Comparison of ENCODE assay signal across 27 cellular contexts in the genomic region with DNA sequence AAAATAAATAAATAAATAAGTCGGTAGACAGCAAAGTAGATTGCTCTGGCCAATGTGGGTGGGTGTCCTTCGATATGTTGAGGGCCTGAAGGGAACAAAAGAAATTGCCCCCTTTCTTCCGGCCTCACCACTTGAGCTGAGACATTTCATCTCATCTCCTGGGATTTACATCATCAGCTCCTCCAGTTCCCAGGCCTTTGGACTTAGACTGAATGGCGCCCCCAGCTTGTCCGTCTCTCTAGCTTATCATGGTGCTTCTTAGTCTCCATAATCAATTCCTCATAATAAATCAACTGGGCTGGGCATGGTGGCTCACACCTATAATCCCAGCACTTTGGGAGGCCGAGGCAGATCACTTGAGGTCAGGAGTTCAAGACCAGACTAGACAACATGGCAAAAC. TPM values are rescaled to one million over a fixed set of nuclear protein-coding genes. Genes with fewer than 3 reads are reported as not detected.
DNase-seq lines count a peak whose midpoint lies in the region; ATAC-seq, FAIRE-seq and TF ChIP-seq lines count a peak whose summit lies in the region.
"Had no signal": no experiment of that assay in that cellular context is flagged by ENCODE, and none has a peak within 500 bp of the region (broad histone marks: within the 10 kb centered on the region; RNA-seq: fewer than 3 reads in every experiment).

No MANE protein-coding gene starts in this region.

- H3K36me3 ChIP-seq in HepG2 (replicated peaks in 1 of 2; ENCODE audit: control insufficient read depth in 1 of 2, insufficient read depth in 2 of 2, low read length in 2 of 2) (no peaks in the 10 kb centered on the region), right lobe of liver (no peaks in the 10 kb centered on the region), osteoblast (ENCODE audit: insufficient read depth, low read length) (no peaks in the 10 kb centered on the region), heart right ventricle (peaks cover 0 to 13% (median 0%) of the 10 kb centered on the region in 9 donors)
- H3K36me3 ChIP-seq: BE2C had no signal

- H3K9me3 ChIP-seq in HepG2 (ENCODE audit: low read length) (no peaks in the 10 kb centered on the region), right lobe of liver (no peaks in the 10 kb centered on the region), osteoblast (ENCODE audit: low read depth, low read length) (no peaks in the 10 kb centered on the region), heart right ventricle (no peaks in the 10 kb centered on the region)
- H3K9me3 ChIP-seq: A549; BE2C; BLaER1 treated with 17β-estradiol and CSF1 and Interleukin-3, amounts not matched to agents 10 nM and 100 nM had no signal

- H3K27ac Mint-ChIP-seq in type B pancreatic cell: peak overlapping the region; percentile 19
- H3K27ac Mint-ChIP-seq: CD4-positive, alpha-beta T cell had no signal

- TF ChIP-seq POLR2A in HepG2 (IDR thresholded peaks at IDR 0.05; ENCODE audit: insufficient read depth in 1 of 2, low read depth in 2 of 2, low read length in 2 of 2): no peak
- TF ChIP-seq POLR2A in right lobe of liver (IDR thresholded peaks at IDR 0.05): no peak

- ATAC-seq in HepG2 (no peak), right lobe of liver (no peak), HG02798 (IDR thresholded peaks at IDR 0.05; ENCODE audit: poor library complexity, unreplicated experiment) (no peak), heart right ventricle (no peak)

- H3K79me2 ChIP-seq in HepG2 (ENCODE audit: insufficient read depth, low read length) (no peaks in the 10 kb centered on the region), osteoblast (ENCODE audit: insufficient read depth, low read length) (no peaks in the 10 kb centered on the region)

- no peak overlapping the region for H3K4me3 Mint-ChIP-seq in type B pancreatic cell
- H3K4me3 Mint-ChIP-seq: CD14-positive monocyte; CD4-positive, alpha-beta T cell; CD8-positive, alpha-beta memory T cell had no signal

- no peak for TF ChIP-seq RAD21 in HepG2 (CRISPR knock-in tag; IDR thresholded peaks at IDR 0.05)

- H3K4me1 ChIP-seq in HepG2 (ENCODE audit: insufficient read depth, low read length) (peaks cover 40% of the 10 kb centered on the region), right lobe of liver (no peaks in the 10 kb centered on the region), osteoblast (ENCODE audit: insufficient read depth, low read length) (no peaks in the 10 kb centered on the region), heart right ventricle (no peaks in the 10 kb centered on the region)
- H3K4me1 ChIP-seq: A549, BE2C had no signal

- H4K20me1 ChIP-seq in HepG2 (ENCODE audit: insufficient read depth, low read length) (no peaks in the 10 kb centered on the region), osteoblast (ENCODE audit: insufficient read depth, low read length) (no peaks in the 10 kb centered on the region)

- no peaks in the 10 kb centered on the region for H3K36me3 Mint-ChIP-seq in type B pancreatic cell
- H3K36me3 Mint-ChIP-seq: CD14-positive monocyte; CD8-positive, alpha-beta memory T cell had no signal

- H3K9ac ChIP-seq in HepG2 (ENCODE audit: insufficient read depth, low read depth, low read length): no peak overlapping the region
- H3K9ac ChIP-seq: BLaER1 treated with 17β-estradiol and CSF1 and Interleukin-3, amounts not matched to agents 10 nM and 100 nM had no signal

- POLR2A ChIA-PET in HepG2 (lab: Yijun Ruan, JAX): interaction anchor here (0.9 to 1.4 kb wide), 3 partner anchors 18 to 59 kb away, joined by 3 read pairs; no protein-coding TSS in a partner anchor

- in situ Hi-C loops in HepG2 (cut with HindIII; ENCODE audit: extremely low pct_ligation_motif_present, low pct_unique_long_range_greater_than_20kb): no loop called here

- TF ChIP-seq EP300 in HepG2 (IDR thresholded peaks at IDR 0.05; ENCODE audit: low read depth in 2 of 2, low read length in 2 of 2) (no peak), HepG2 (CRISPR knock-in tag; IDR thresholded peaks at IDR 0.05; ENCODE audit: borderline replicate concordance) (no peak)

- no TSS peak for BruUV-seq in HepG2 (replicated peaks; lab: Mats Ljungman, UMichigan)

- H3K27me3 ChIP-seq in HepG2 (ENCODE audit: control insufficient read depth in 1 of 2, insufficient read depth in 2 of 2, low read length in 2 of 2) (peaks cover 0 to 5% of the 10 kb centered on the region in 2 experiments; a peak in 2 of 5 replicates), right lobe of liver (no peaks in the 10 kb centered on the region), osteoblast (ENCODE audit: insufficient read depth, low read length) (peaks cover 10% of the 10 kb centered on the region), heart right ventricle (no peaks in the 10 kb centered on the region)
- H3K27me3 ChIP-seq: BE2C; BLaER1 treated with 17β-estradiol and CSF1 and Interleukin-3, amounts not matched to agents 10 nM and 100 nM had no signal

- H3K4me3 ChIP-seq in HepG2 (replicated peaks in 1 of 3; ENCODE audit: insufficient read depth in 1 of 3, low read depth in 2 of 3, low read length in 3 of 3) (no peak overlapping the region), right lobe of liver (no peak overlapping the region), epithelial cell of esophagus (ENCODE audit: low read length) (no peak overlapping the region), osteoblast (ENCODE audit: insufficient read depth, low read length) (no peak overlapping the region), heart right ventricle (no peak overlapping the region)
- H3K4me3 ChIP-seq: A549; BLaER1 treated with 17β-estradiol and CSF1 and Interleukin-3, amounts not matched to agents 10 nM and 100 nM had no signal

- 0 out of 2 replicates have a peak, but pooled peaks have one; percentile 13 for TF ChIP-seq CTCF in HepG2 (CRISPR knock-in tag; IDR thresholded peaks at IDR 0.05)
- TF ChIP-seq CTCF in right lobe of liver (IDR thresholded peaks at IDR 0.05): no peak
- no peak for TF ChIP-seq CTCF in epithelial cell of esophagus (IDR thresholded peaks at IDR 0.05; ENCODE audit: insufficient read depth, low read depth, low read length, missing control alignments)
- no peak for TF ChIP-seq CTCF in osteoblast (IDR thresholded peaks at IDR 0.05; ENCODE audit: extremely low read depth, low read depth, low read length)
- no peak for TF ChIP-seq CTCF in type B pancreatic cell (conservative IDR thresholded peaks at IDR 0.05)
- TF ChIP-seq CTCF in heart right ventricle (IDR thresholded peaks at IDR 0.05): no peak

- H3K4me2 ChIP-seq in HepG2 (ENCODE audit: low read depth, low read length) (no peak overlapping the region), osteoblast (ENCODE audit: insufficient read depth, low read length) (no peak overlapping the region)
- H3K4me2 ChIP-seq: A549; BLaER1 treated with 17β-estradiol and CSF1 and Interleukin-3, amounts not matched to agents 10 nM and 100 nM had no signal

- intact Hi-C loops in HepG2 (cut with micrococcal nuclease; ENCODE audit: unreplicated experiment) (no loop called here), right lobe of liver (cut with DNase I) (no loop called here), heart right ventricle (cut with DNase I) (no loop called here)

- H2AFZ ChIP-seq in HepG2 (ENCODE audit: low read length): no peak overlapping the region
- H2AFZ ChIP-seq in osteoblast (ENCODE audit: low read length): no peak overlapping the region

- CTCF ChIA-PET in HepG2 (lab: Yijun Ruan, JAX; ENCODE audit: low intra/inter-chr PET ratio, low total read pairs): no interaction called here

- H3K27ac ChIP-seq in HepG2 (ENCODE audit: extremely low read length, insufficient read depth, low read length) (no peak overlapping the region), right lobe of liver (no peak overlapping the region), osteoblast (ENCODE audit: low read depth, low read length) (no peak overlapping the region), heart right ventricle (no peak overlapping the region)
- H3K27ac ChIP-seq: A549; BLaER1 treated with 17β-estradiol and CSF1 and Interleukin-3, amounts not matched to agents 10 nM and 100 nM had no signal

- H3K4me1 Mint-ChIP-seq in type B pancreatic cell (ENCODE audit: unreplicated experiment): no peaks in the 10 kb centered on the region
- H3K4me1 Mint-ChIP-seq: CD14-positive monocyte; CD8-positive, alpha-beta memory T cell had no signal

- H3K27me3 Mint-ChIP-seq in type B pancreatic cell: no peaks in the 10 kb centered on the region

- no peak for FAIRE-seq in HepG2 (lab: Jason Lieb, UNC)
- FAIRE-seq: A549, GM12891, GM18507 had no signal

- 41% methylated on average over 6 of the region's 6 CpGs for WGBS in HepG2 (ENCODE audit: low lambda C conversion rate)
- WGBS in right lobe of liver (ENCODE audit: insufficient coverage, low coverage, low lambda C conversion rate, missing lambda C conversion rate): 85% methylated on average over 5 of the region's 6 CpGs
- WGBS in heart right ventricle, 2 donors: 80 to 84% methylated on average over 6 of the region's 6 CpGs

- DNase-seq in HepG2 (ENCODE audit: low spot score) (no peak), right lobe of liver (no peak), epithelial cell of esophagus (ENCODE audit: low read depth) (peak; percentile 51), osteoblast (ENCODE audit: insufficient read length, low spot score, missing footprints) (peak; percentile 14), type B pancreatic cell (ENCODE audit: extremely low spot score, unreplicated experiment) (no peak), NCI-H146 (lab: John Stamatoyannopoulos, UW) (no peak), heart right ventricle (no peak)
- DNase-seq: 8988T; ACHN; AML-193; BE2C; CD4-positive, alpha-beta T cell; CD8-positive, alpha-beta memory T cell; DMS53; DMS79 treated with DMSO at 0.1 percent for 48 hours; GF-D8; GOT3; H7; HCEC 1CT had no signal

- no peaks in the 10 kb centered on the region for H3K9me3 Mint-ChIP-seq in type B pancreatic cell
- H3K9me3 Mint-ChIP-seq: CD4-positive, alpha-beta T cell; CD8-positive, alpha-beta memory T cell had no signal

RNA-seq across cellular contexts. Expression of a gene that starts 13.8 kb away (rescaled TPM):
- 0.07 and 0.08 TPM in 2 replicates for total RNA-seq in HepG2 (2016; rRNA removed; fragmentation: Illumina TruSeq; extraction: Trizol)
- not detected in 2 replicates for total RNA-seq in HepG2 (2016; cell fraction: cytosol; rRNA removed; fragmentation: Illumina TruSeq; extraction: Trizol; ENCODE audit: low read depth)
- 0.07 and 0.11 TPM in 2 replicates for total RNA-seq in HepG2 (2016; cell fraction: insoluble cytoplasmic fraction; rRNA removed; fragmentation: Illumina TruSeq; extraction: Trizol)
- total RNA-seq in HepG2 (2016; cell fraction: membrane; rRNA removed; fragmentation: Illumina TruSeq; extraction: Trizol): 0.03 TPM in 1 of 2 replicates, not detected in the other
- total RNA-seq in HepG2 (2016; cell fraction: nucleus; rRNA removed; fragmentation: Illumina TruSeq; extraction: Trizol): 0.12 TPM in 1 of 2 replicates, not detected in the other
- polyA plus RNA-seq in HepG2 (2011; rRNA removed): 0.07 and 0.30 TPM in 2 replicates
- 0.07 and 0.08 TPM in 2 replicates for polyA plus RNA-seq in HepG2 (2011; cell fraction: cytosol; rRNA removed)
- 1.1 TPM in 2 replicates for polyA plus RNA-seq in HepG2 (2011; cell fraction: nucleus; rRNA removed)
- polyA plus RNA-seq in HepG2 (2012): 0.13 and 0.19 TPM in 2 replicates
- polyA plus RNA-seq in HepG2 (2016; cell fraction: cytosol; fragmentation: Illumina TruSeq; extraction: Trizol; ENCODE audit: low read depth): not detected in 2 replicates
- polyA plus RNA-seq in HepG2 (2016; cell fraction: insoluble cytoplasmic fraction; fragmentation: Illumina TruSeq; extraction: Trizol; ENCODE audit: low read depth): 0.11 TPM in 1 of 2 replicates, not detected in the other
- polyA plus RNA-seq in HepG2 (2016; cell fraction: membrane; fragmentation: Illumina TruSeq; extraction: Trizol; ENCODE audit: low read depth): not detected in 2 replicates
- 0.11 and 0.15 TPM in 2 replicates for polyA plus RNA-seq in HepG2 (2016; cell fraction: nucleus; fragmentation: Illumina TruSeq; extraction: Trizol; ENCODE audit: insufficient read depth, low read depth)
- 0.07 TPM in 1 of 2 replicates, not detected in the other for polyA minus RNA-seq in HepG2 (2011; rRNA and poly(A)+ RNA removed; ENCODE audit: low replicate concordance)
- not detected in 2 replicates for polyA minus RNA-seq in HepG2 (2011; cell fraction: cytosol; rRNA and poly(A)+ RNA removed)
- 0.12 and 0.26 TPM in 2 replicates for polyA minus RNA-seq in HepG2 (2011; cell fraction: nucleus; rRNA and poly(A)+ RNA removed)
- under 1 TPM in 3 of 6 experiments, not detected in 3; 0.07 to 0.10 (median 0.07) TPM for total RNA-seq in right lobe of liver
- under 0.01 TPM in 1 of 2 replicates, not detected in the other for total RNA-seq in osteoblast
- 4.3 and 11.6 TPM in 2 replicates for total RNA-seq in type B pancreatic cell (ENCODE audit: low replicate concordance)
- under 1 TPM in 1 of 10 donors, not detected in 9; 0.18 TPM for total RNA-seq in heart right ventricle
- under 1 TPM in 1 of 2 donors, not detected in 1; 0.03 TPM for polyA plus RNA-seq in heart right ventricle
- polyA plus RNA-seq: CD14-positive monocyte; CD8-positive, alpha-beta memory T cell had no signal

RNA-seq across cellular contexts. Expression of a gene that starts 36.1 kb away (rescaled TPM):
- 0.42 TPM in 1 of 2 replicates, not detected in the other for total RNA-seq in HepG2 (2016; rRNA removed; fragmentation: Illumina TruSeq; extraction: Trizol)
- not detected in 2 replicates for total RNA-seq in HepG2 (2016; cell fraction: cytosol; rRNA removed; fragmentation: Illumina TruSeq; extraction: Trizol; ENCODE audit: low read depth)
- 0.52 TPM in 1 of 2 replicates, not detected in the other for total RNA-seq in HepG2 (2016; cell fraction: insoluble cytoplasmic fraction; rRNA removed; fragmentation: Illumina TruSeq; extraction: Trizol)
- not detected in 2 replicates for total RNA-seq in HepG2 (2016; cell fraction: membrane; rRNA removed; fragmentation: Illumina TruSeq; extraction: Trizol)
- total RNA-seq in HepG2 (2016; cell fraction: nucleus; rRNA removed; fragmentation: Illumina TruSeq; extraction: Trizol): 1.4 TPM in 1 of 2 replicates, not detected in the other
- 0.32 and 0.65 TPM in 2 replicates for polyA plus RNA-seq in HepG2 (2011; rRNA removed)
- 0.32 and 0.93 TPM in 2 replicates for polyA plus RNA-seq in HepG2 (2011; cell fraction: cytosol; rRNA removed)
- polyA plus RNA-seq in HepG2 (2011; cell fraction: nucleus; rRNA removed): not detected in 2 replicates
- polyA plus RNA-seq in HepG2 (2012): 0.56 and 4.9 TPM in 2 replicates
- not detected in 2 replicates for polyA plus RNA-seq in HepG2 (2016; cell fraction: cytosol; fragmentation: Illumina TruSeq; extraction: Trizol; ENCODE audit: low read depth)
- polyA plus RNA-seq in HepG2 (2016; cell fraction: insoluble cytoplasmic fraction; fragmentation: Illumina TruSeq; extraction: Trizol; ENCODE audit: low read depth): 1.1 TPM in 1 of 2 replicates, not detected in the other
- not detected in 2 replicates for polyA plus RNA-seq in HepG2 (2016; cell fraction: membrane; fragmentation: Illumina TruSeq; extraction: Trizol; ENCODE audit: low read depth)
- 1.4 TPM in 1 of 2 replicates, not detected in the other for polyA plus RNA-seq in HepG2 (2016; cell fraction: nucleus; fragmentation: Illumina TruSeq; extraction: Trizol; ENCODE audit: insufficient read depth, low read depth)
- polyA minus RNA-seq in HepG2 (2011; rRNA and poly(A)+ RNA removed; ENCODE audit: low replicate concordance): 0.58 TPM in 1 of 2 replicates, not detected in the other
- not detected in 2 replicates for polyA minus RNA-seq in HepG2 (2011; cell fraction: cytosol; rRNA and poly(A)+ RNA removed)
- polyA minus RNA-seq in HepG2 (2011; cell fraction: nucleus; rRNA and poly(A)+ RNA removed): not detected in 2 replicates
- not detected for total RNA-seq in right lobe of liver
- not detected in 2 replicates for total RNA-seq in osteoblast
- total RNA-seq in type B pancreatic cell (ENCODE audit: low replicate concordance): 119 and 193 TPM in 2 replicates
- total RNA-seq in heart right ventricle: not detected
- polyA plus RNA-seq in heart right ventricle: not detected
- total RNA-seq: CD4-positive, alpha-beta T cell; CD8-positive, alpha-beta memory T cell; Daoy; G401; H7 had no signal
- polyA plus RNA-seq: A549; CD14-positive monocyte; CD8-positive, alpha-beta memory T cell had no signal

RNA-seq across cellular contexts. Expression of a gene that starts 38.2 kb away (rescaled TPM):
- total RNA-seq in HepG2 (2016; rRNA removed; fragmentation: Illumina TruSeq; extraction: Trizol) (20.6 and 20.9 TPM in 2 replicates), right lobe of liver (10 to 100 TPM; 54.3 to 74.8 (median 65.7) TPM), osteoblast (18.0 and 24.2 TPM in 2 replicates), type B pancreatic cell (ENCODE audit: low replicate concordance) (169 and 505 TPM in 2 replicates), heart right ventricle (100 to 1,000 TPM; 113 to 217 (median 156) TPM)
- total RNA-seq in HepG2 (2016; cell fraction: cytosol; rRNA removed; fragmentation: Illumina TruSeq; extraction: Trizol; ENCODE audit: low read depth): 6.9 and 7.8 TPM in 2 replicates
- total RNA-seq in HepG2 (2016; cell fraction: insoluble cytoplasmic fraction; rRNA removed; fragmentation: Illumina TruSeq; extraction: Trizol): 16.7 and 22.4 TPM in 2 replicates
- total RNA-seq in HepG2 (2016; cell fraction: membrane; rRNA removed; fragmentation: Illumina TruSeq; extraction: Trizol): 11.7 and 12.0 TPM in 2 replicates
- 15.0 and 20.7 TPM in 2 replicates for total RNA-seq in HepG2 (2016; cell fraction: nucleus; rRNA removed; fragmentation: Illumina TruSeq; extraction: Trizol)
- polyA plus RNA-seq in HepG2 (2011; rRNA removed) (12.1 and 21.4 TPM in 2 replicates), heart right ventricle (10 to 100 TPM; 80.2 to 95.8 TPM)
- polyA plus RNA-seq in HepG2 (2011; cell fraction: cytosol; rRNA removed): 8.9 and 10.9 TPM in 2 replicates
- polyA plus RNA-seq in HepG2 (2011; cell fraction: nucleus; rRNA removed): 23.8 and 30.1 TPM in 2 replicates
- 36.1 and 37.0 TPM in 2 replicates for polyA plus RNA-seq in HepG2 (2012)
- 3.5 and 4.6 TPM in 2 replicates for polyA plus RNA-seq in HepG2 (2016; cell fraction: cytosol; fragmentation: Illumina TruSeq; extraction: Trizol; ENCODE audit: low read depth)
- polyA plus RNA-seq in HepG2 (2016; cell fraction: insoluble cytoplasmic fraction; fragmentation: Illumina TruSeq; extraction: Trizol; ENCODE audit: low read depth): 22.1 and 35.3 TPM in 2 replicates
- 9.5 and 10.0 TPM in 2 replicates for polyA plus RNA-seq in HepG2 (2016; cell fraction: membrane; fragmentation: Illumina TruSeq; extraction: Trizol; ENCODE audit: low read depth)
- 24.1 and 25.5 TPM in 2 replicates for polyA plus RNA-seq in HepG2 (2016; cell fraction: nucleus; fragmentation: Illumina TruSeq; extraction: Trizol; ENCODE audit: insufficient read depth, low read depth)
- 43.6 and 59.1 TPM in 2 replicates for polyA minus RNA-seq in HepG2 (2011; rRNA and poly(A)+ RNA removed; ENCODE audit: low replicate concordance)
- 25.9 and 32.6 TPM in 2 replicates for polyA minus RNA-seq in HepG2 (2011; cell fraction: cytosol; rRNA and poly(A)+ RNA removed)
- 13.5 and 13.8 TPM in 2 replicates for polyA minus RNA-seq in HepG2 (2011; cell fraction: nucleus; rRNA and poly(A)+ RNA removed)
- polyA plus RNA-seq: CD8-positive, alpha-beta memory T cell had no signal

RNA-seq across cellular contexts. Expression of a gene that starts 59.6 kb away (rescaled TPM):
- total RNA-seq in HepG2 (2016; rRNA removed; fragmentation: Illumina TruSeq; extraction: Trizol): 147 and 199 TPM in 2 replicates
- 90.4 and 105 TPM in 2 replicates for total RNA-seq in HepG2 (2016; cell fraction: cytosol; rRNA removed; fragmentation: Illumina TruSeq; extraction: Trizol; ENCODE audit: low read depth)
- 134 and 191 TPM in 2 replicates for total RNA-seq in HepG2 (2016; cell fraction: insoluble cytoplasmic fraction; rRNA removed; fragmentation: Illumina TruSeq; extraction: Trizol)
- 209 and 226 TPM in 2 replicates for total RNA-seq in HepG2 (2016; cell fraction: membrane; rRNA removed; fragmentation: Illumina TruSeq; extraction: Trizol)
- total RNA-seq in HepG2 (2016; cell fraction: nucleus; rRNA removed; fragmentation: Illumina TruSeq; extraction: Trizol): 237 and 265 TPM in 2 replicates
- 388 and 517 TPM in 2 replicates for polyA plus RNA-seq in HepG2 (2011; rRNA removed)
- polyA plus RNA-seq in HepG2 (2011; cell fraction: cytosol; rRNA removed): 157 and 242 TPM in 2 replicates
- polyA plus RNA-seq in HepG2 (2011; cell fraction: nucleus; rRNA removed): 346 and 409 TPM in 2 replicates
- polyA plus RNA-seq in HepG2 (2012): 1,096 and 1,427 TPM in 2 replicates
- polyA plus RNA-seq in HepG2 (2016; cell fraction: cytosol; fragmentation: Illumina TruSeq; extraction: Trizol; ENCODE audit: low read depth): 537 and 540 TPM in 2 replicates
- 606 and 702 TPM in 2 replicates for polyA plus RNA-seq in HepG2 (2016; cell fraction: insoluble cytoplasmic fraction; fragmentation: Illumina TruSeq; extraction: Trizol; ENCODE audit: low read depth)
- 490 and 548 TPM in 2 replicates for polyA plus RNA-seq in HepG2 (2016; cell fraction: membrane; fragmentation: Illumina TruSeq; extraction: Trizol; ENCODE audit: low read depth)
- 691 and 695 TPM in 2 replicates for polyA plus RNA-seq in HepG2 (2016; cell fraction: nucleus; fragmentation: Illumina TruSeq; extraction: Trizol; ENCODE audit: insufficient read depth, low read depth)
- 70.2 and 87.8 TPM in 2 replicates for polyA minus RNA-seq in HepG2 (2011; rRNA and poly(A)+ RNA removed; ENCODE audit: low replicate concordance)
- polyA minus RNA-seq in HepG2 (2011; cell fraction: cytosol; rRNA and poly(A)+ RNA removed): 159 and 198 TPM in 2 replicates
- polyA minus RNA-seq in HepG2 (2011; cell fraction: nucleus; rRNA and poly(A)+ RNA removed): 333 and 395 TPM in 2 replicates
- 100 to 1,000 TPM; 284 to 454 (median 404) TPM for total RNA-seq in right lobe of liver
- total RNA-seq in osteoblast: 94.5 and 101 TPM in 2 replicates
- 677 and 972 TPM in 2 replicates for total RNA-seq in type B pancreatic cell (ENCODE audit: low replicate concordance)
- total RNA-seq in heart right ventricle: 1,000 to 10,000 TPM; 1,115 to 1,330 (median 1,284) TPM
- 1,000 to 10,000 TPM in 1 of 2 donors, 100 to 1,000 TPM in 1; 551 to 1,123 TPM for polyA plus RNA-seq in heart right ventricle

Comparison
In these comparisons a context has a peak if more than half of its experiments do, and no peak if none do; other contexts are left out.
1. DNase-seq: peak in epithelial cell of esophagus (single experiment) and osteoblast (single experiment); none in HepG2 (single experiment), right lobe of liver (0 of 3), type B pancreatic cell (single experiment), NCI-H146 (single experiment) and heart right ventricle (0 of 2).
2. RNA of a gene that starts 36.1 kb away (total RNA-seq): 119 to 193 TPM in type B pancreatic cell; 0.42 to 1.4 TPM in HepG2, not detected in right lobe of liver, not detected in osteoblast and not detected in heart right ventricle; every median in the first group is over 10 times any median in the second.